Comparison of ENCODE assay signal across 9 cellular contexts in genomic region chr1:110673805-110674336, GRCh38. TPM values are rescaled to one million over a fixed set of nuclear protein-coding genes. Genes with fewer than 3 reads are reported as not detected.
DNase-seq lines count a peak whose midpoint lies in the region; ATAC-seq and TF ChIP-seq lines count a peak whose summit lies in the region.
"Had no signal": no experiment of that assay in that cellular context is flagged by ENCODE, and none has a peak within 500 bp of the region (broad histone marks: within the 10 kb centered on the region; RNA-seq: fewer than 3 reads in every experiment).

No MANE protein-coding gene starts in this region.

- H3K9me3 ChIP-seq in cardiac muscle cell (ENCODE audit: low read depth) = no peaks in the 10 kb centered on the region
- H3K9me3 ChIP-seq in adipocyte (ENCODE audit: control insufficient read depth, low read length) = peaks cover 6% of the 10 kb centered on the region
- H3K9me3 ChIP-seq in muscle layer of duodenum (ENCODE audit: control insufficient read depth in 1 of 2, low read length in 2 of 2) = no peaks in the 10 kb centered on the region
- H3K9me3 ChIP-seq in uterus = no peaks in the 10 kb centered on the region

- intact Hi-C loops in Right ventricle myocardium superior (cut with DNase I) (no loop called here), uterus (cut with DNase I; ENCODE audit: low total_unique reads) (no loop called here)

- H3K27ac ChIP-seq in cardiac muscle cell (no peak overlapping the region), muscle layer of duodenum (ENCODE audit: low read length) (no peak overlapping the region), uterus (peak overlapping the region; percentile 6 to 48)
- H3K27ac ChIP-seq: C4-2B had no signal

- TF ChIP-seq CTCF in cardiac muscle cell (IDR thresholded peaks at IDR 0.05; ENCODE audit: low read depth, low read length) = no peak
- no peak for TF ChIP-seq CTCF in uterus (IDR thresholded peaks at IDR 0.05)
- TF ChIP-seq CTCF in GM10266 (IDR thresholded peaks at IDR 0.05; ENCODE audit: control insufficient read depth, insufficient read depth, low read depth, missing control alignments) = no peak

- TF ChIP-seq POLR2A in uterus (IDR thresholded peaks at IDR 0.05) = no peak

- H3K4me1 ChIP-seq in cardiac muscle cell (ENCODE audit: low read depth) (no peaks in the 10 kb centered on the region), adipocyte (ENCODE audit: control insufficient read depth, insufficient read depth, low read length) (no peaks in the 10 kb centered on the region), muscle layer of duodenum (ENCODE audit: control insufficient read depth in 1 of 2, insufficient read depth in 2 of 2, low read length in 2 of 2) (peaks cover 0 to 15% of the 10 kb centered on the region in 2 donors), uterus (peaks cover 0 to 13% of the 10 kb centered on the region in 2 donors)

- H3K36me3 ChIP-seq in cardiac muscle cell (no peaks in the 10 kb centered on the region), adipocyte (ENCODE audit: control insufficient read depth, insufficient read depth, low read length, severe bottlenecking) (no peaks in the 10 kb centered on the region), muscle layer of duodenum (ENCODE audit: control insufficient read depth in 1 of 2, insufficient read depth in 2 of 2, low read length in 2 of 2) (no peaks in the 10 kb centered on the region), uterus (no peaks in the 10 kb centered on the region)

- ATAC-seq in Right ventricle myocardium superior (ENCODE audit: poor library complexity) = no peak
- ATAC-seq in GM21526 (IDR thresholded peaks at IDR 0.05; ENCODE audit: low FRiP score, unreplicated experiment) = no peak

- H3K27me3 ChIP-seq in cardiac muscle cell (peaks cover 91% of the 10 kb centered on the region), adipocyte (replicated peaks; ENCODE audit: control insufficient read depth, insufficient read depth, low read length) (peaks cover 28% of the 10 kb centered on the region), muscle layer of duodenum (ENCODE audit: low read depth, low read length) (peaks cover 30% of the 10 kb centered on the region), uterus (peaks cover 0 to 27% of the 10 kb centered on the region in 2 donors)

- DNase-seq in cardiac muscle cell (ENCODE audit: low read depth in 1 of 2, low spot score in 1 of 2) (no peak), Right ventricle myocardium superior (no peak), adipocyte (ENCODE audit: low read depth) (no peak), uterus (no peak), GM10266 (ENCODE audit: extremely low spot score) (no peak), OCI-M1 (lab: John Stamatoyannopoulos, UW) (no peak)

- no peak overlapping the region for H3K9ac ChIP-seq in adipocyte (ENCODE audit: low read length)

- H3K4me3 ChIP-seq in cardiac muscle cell (peak overlapping the region; percentile 39), adipocyte (ENCODE audit: low read length) (peak overlapping the region; percentile 66), muscle layer of duodenum (ENCODE audit: low read depth in 1 of 2, low read length in 2 of 2) (peak overlapping the region; percentile 30 to 76), uterus (peak overlapping the region; percentile 11 to 50)

RNA-seq across cellular contexts. Expression of gene KCNA3, which starts 0.9 kb away (rescaled TPM):
- 0.09 TPM in 1 of 2 replicates, not detected in the other for total RNA-seq in cardiac muscle cell
- polyA plus RNA-seq in cardiac muscle cell = not detected in 2 replicates
- total RNA-seq in Right ventricle myocardium superior = 0.24 TPM
- total RNA-seq in uterus = 1 to 10 TPM; 1.3 to 5.6 (median 2.0) TPM

Comparison
In these comparisons a context has a peak if more than half of its experiments do, and no peak if none do; other contexts are left out.
1. H3K27ac ChIP-seq: peak in uterus (2 of 2); none in cardiac muscle cell (single experiment) and muscle layer of duodenum (single experiment).
2. Peak in every context shown above with its lines, with median percentiles within 50 percentile points of each other: H3K4me3 ChIP-seq.